ENCODE assay signal across 22 cellular contexts in the genomic region with DNA sequence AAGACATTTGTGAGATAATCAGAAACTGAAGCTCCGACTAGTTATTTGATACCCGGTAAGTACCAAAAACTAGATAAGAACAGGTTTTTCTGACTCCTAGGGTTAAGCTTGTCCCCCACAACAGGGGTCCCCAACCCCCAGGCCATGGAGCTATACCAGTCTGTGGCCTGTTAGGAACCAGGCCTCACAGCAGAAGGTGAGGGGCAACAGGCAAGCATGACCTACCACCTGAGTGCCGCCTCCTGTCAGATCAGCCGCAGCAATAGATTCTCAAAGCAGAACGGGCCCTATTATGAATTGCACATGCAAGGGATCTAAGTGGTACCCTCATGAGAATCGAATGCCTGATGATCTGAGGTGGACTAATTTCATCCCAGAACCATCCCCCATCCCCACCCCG. TPM values are rescaled to one million over a fixed set of nuclear protein-coding genes. Genes with fewer than 3 reads are reported as not detected.
DNase-seq lines count a peak whose midpoint lies in the region; ATAC-seq, FAIRE-seq and TF ChIP-seq lines count a peak whose summit lies in the region.
"Had no signal": no experiment of that assay in that cellular context is flagged by ENCODE, and none has a peak within 500 bp of the region (broad histone marks: within the 10 kb centered on the region; RNA-seq: fewer than 3 reads in every experiment).

No MANE protein-coding gene starts in this region.

- no peak for TF ChIP-seq CTCF in kidney (IDR thresholded peaks at IDR 0.05; ENCODE audit: borderline replicate concordance, extremely low read depth, insufficient read depth)
- no peak for TF ChIP-seq CTCF in neural cell (IDR thresholded peaks at IDR 0.05; ENCODE audit: poor library complexity, severe bottlenecking)
- TF ChIP-seq CTCF in upper lobe of right lung (IDR thresholded peaks at IDR 0.05), result no peak
- TF ChIP-seq CTCF in coronary artery (IDR thresholded peaks at IDR 0.05), result no peak
- no peak for TF ChIP-seq CTCF in foreskin fibroblast (IDR thresholded peaks at IDR 0.05; ENCODE audit: low read depth, low read length)

- H3K27me3 ChIP-seq in neural cell (ENCODE audit: insufficient read depth, low read depth, low read length) (no peaks in the 10 kb centered on the region), upper lobe of right lung (no peaks in the 10 kb centered on the region)

- no peak for ATAC-seq in upper lobe of right lung
- ATAC-seq: CD8-positive, alpha-beta T cell had no signal

- H3K27ac ChIP-seq in kidney (ENCODE audit: low read depth in 2 of 2, low read length in 2 of 2), result no peak overlapping the region
- H3K27ac ChIP-seq in neural cell (ENCODE audit: low read length), result peak overlapping the region; percentile 96
- H3K27ac ChIP-seq in upper lobe of right lung, result no peak overlapping the region
- no peak overlapping the region for H3K27ac ChIP-seq in coronary artery
- H3K27ac ChIP-seq: GM23248 had no signal

- H2AFZ ChIP-seq in neural cell (ENCODE audit: low read depth, low read length), result no peak overlapping the region
- H2AFZ ChIP-seq: GM23248 had no signal

- H3K4me2 ChIP-seq in neural cell (ENCODE audit: low read length), result no peak overlapping the region

- no peaks in the 10 kb centered on the region for H4K20me1 ChIP-seq in neural cell (ENCODE audit: insufficient read depth)

- no peaks in the 10 kb centered on the region for H3K36me3 ChIP-seq in kidney (ENCODE audit: control insufficient read depth in 1 of 2, insufficient read depth in 2 of 2, low read length in 2 of 2)
- H3K36me3 ChIP-seq in neural cell (ENCODE audit: insufficient read depth, low read length), result no peaks in the 10 kb centered on the region
- no peaks in the 10 kb centered on the region for H3K36me3 ChIP-seq in upper lobe of right lung

- TF ChIP-seq RAD21 in neural cell (conservative IDR thresholded peaks at IDR 0.05), result no peak

- TF ChIP-seq EP300 in neural cell (conservative IDR thresholded peaks at IDR 0.05; ENCODE audit: poor library complexity, severe bottlenecking), result no peak

- DNase-seq in kidney (peak; percentile 10), upper lobe of right lung (peak; percentile 25), SKM-1 (lab: John Stamatoyannopoulos, UW; ENCODE audit: unreplicated experiment) (no peak), coronary artery (ENCODE audit: low spot score) (no peak), foreskin fibroblast (no peak)
- DNase-seq: C1 segment of cervical spinal cord; Caco-2; CD4-positive, CD25-positive, alpha-beta regulatory T cell; CD8-positive, alpha-beta T cell; DMS153; DND-41; GM23248; H7; HCEC 1CT had no signal

- H3K9me2 ChIP-seq in neural cell (ENCODE audit: insufficient read depth, low read length), result no peaks in the 10 kb centered on the region

- H3K79me2 ChIP-seq in neural cell (replicated peaks; ENCODE audit: insufficient read depth, low read length), result no peaks in the 10 kb centered on the region

- no peak overlapping the region for H3K9ac ChIP-seq in kidney (ENCODE audit: low read length in 2 of 2)
- no peak overlapping the region for H3K9ac ChIP-seq in neural cell (ENCODE audit: low read length)
- H3K9ac ChIP-seq: GM23248 had no signal

- H3K9me3 ChIP-seq in kidney (ENCODE audit: control insufficient read depth in 1 of 2, low read length in 2 of 2) (no peaks in the 10 kb centered on the region), neural cell (ENCODE audit: low read length) (no peaks in the 10 kb centered on the region), upper lobe of right lung (no peaks in the 10 kb centered on the region)
- H3K9me3 ChIP-seq: Caco-2 had no signal

- FAIRE-seq in kidney (lab: Jason Lieb, UNC), result no peak
- FAIRE-seq: G401.6, GM12892, GM19239, H1 had no signal

- no peak overlapping the region for H3K4me3 ChIP-seq in kidney (ENCODE audit: low read length in 2 of 2)
- H3K4me3 ChIP-seq in neural cell (ENCODE audit: low read length), result no peak overlapping the region
- no peak overlapping the region for H3K4me3 ChIP-seq in upper lobe of right lung
- no peak overlapping the region for H3K4me3 ChIP-seq in coronary artery
- no peak overlapping the region for H3K4me3 ChIP-seq in foreskin fibroblast (ENCODE audit: low read depth in 1 of 2, low read length in 2 of 2)
- H3K4me3 ChIP-seq: GM23248 had no signal

- H3K4me1 ChIP-seq in kidney (ENCODE audit: control insufficient read depth in 1 of 2, insufficient read depth in 1 of 2, low read depth in 1 of 2, low read length in 2 of 2) (peaks cover 6 to 12% of the 10 kb centered on the region in 2 donors), upper lobe of right lung (no peaks in the 10 kb centered on the region)

- no peaks in the 10 kb centered on the region for H3F3A ChIP-seq in neural cell (ENCODE audit: insufficient read depth, low read length, poor library complexity, severe bottlenecking)

- intact Hi-C loops in kidney (cut with DNase I), result no loop called here
- intact Hi-C loops in upper lobe of right lung (cut with DNase I), result no loop called here

TF ChIP-seq in neural cell, 6 proteins besides CTCF, POLR2A, EP300 and RAD21:
- TF ChIP-seq POLR2AphosphoS5 (IDR thresholded peaks at IDR 0.05), result no peak
- TF ChIP-seq TAF1 (IDR thresholded peaks at IDR 0.05; ENCODE audit: low read depth), result no peak
- TF ChIP-seq MXI1 (conservative IDR thresholded peaks at IDR 0.05; ENCODE audit: poor library complexity, severe bottlenecking), result no peak
- TF ChIP-seq, protein P1, sequence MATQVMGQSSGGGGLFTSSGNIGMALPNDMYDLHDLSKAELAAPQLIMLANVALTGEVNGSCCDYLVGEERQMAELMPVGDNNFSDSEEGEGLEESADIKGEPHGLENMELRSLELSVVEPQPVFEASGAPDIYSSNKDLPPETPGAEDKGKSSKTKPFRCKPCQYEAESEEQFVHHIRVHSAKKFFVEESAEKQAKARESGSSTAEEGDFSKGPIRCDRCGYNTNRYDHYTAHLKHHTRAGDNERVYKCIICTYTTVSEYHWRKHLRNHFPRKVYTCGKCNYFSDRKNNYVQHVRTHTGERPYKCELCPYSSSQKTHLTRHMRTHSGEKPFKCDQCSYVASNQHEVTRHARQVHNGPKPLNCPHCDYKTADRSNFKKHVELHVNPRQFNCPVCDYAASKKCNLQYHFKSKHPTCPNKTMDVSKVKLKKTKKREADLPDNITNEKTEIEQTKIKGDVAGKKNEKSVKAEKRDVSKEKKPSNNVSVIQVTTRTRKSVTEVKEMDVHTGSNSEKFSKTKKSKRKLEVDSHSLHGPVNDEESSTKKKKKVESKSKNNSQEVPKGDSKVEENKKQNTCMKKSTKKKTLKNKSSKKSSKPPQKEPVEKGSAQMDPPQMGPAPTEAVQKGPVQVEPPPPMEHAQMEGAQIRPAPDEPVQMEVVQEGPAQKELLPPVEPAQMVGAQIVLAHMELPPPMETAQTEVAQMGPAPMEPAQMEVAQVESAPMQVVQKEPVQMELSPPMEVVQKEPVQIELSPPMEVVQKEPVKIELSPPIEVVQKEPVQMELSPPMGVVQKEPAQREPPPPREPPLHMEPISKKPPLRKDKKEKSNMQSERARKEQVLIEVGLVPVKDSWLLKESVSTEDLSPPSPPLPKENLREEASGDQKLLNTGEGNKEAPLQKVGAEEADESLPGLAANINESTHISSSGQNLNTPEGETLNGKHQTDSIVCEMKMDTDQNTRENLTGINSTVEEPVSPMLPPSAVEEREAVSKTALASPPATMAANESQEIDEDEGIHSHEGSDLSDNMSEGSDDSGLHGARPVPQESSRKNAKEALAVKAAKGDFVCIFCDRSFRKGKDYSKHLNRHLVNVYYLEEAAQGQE (IDR thresholded peaks at IDR 0.05; ENCODE audit: borderline replicate concordance), result no peak
- no peak for TF ChIP-seq SMC3 (conservative IDR thresholded peaks at IDR 0.05; ENCODE audit: poor library complexity)
- no peak for TF ChIP-seq EZH2 (IDR thresholded peaks at IDR 0.05; ENCODE audit: borderline replicate concordance, insufficient read depth, low read length, poor library complexity, severe bottlenecking)

RNA-seq across cellular contexts. Expression of a gene that starts 1.2 kb away (rescaled TPM):
- total RNA-seq in kidney (not detected), upper lobe of right lung (not detected)
- polyA plus RNA-seq in kidney (ENCODE audit: insufficient read depth, low read depth, low replicate concordance) (1.1 TPM), neural cell (not detected in 2 replicates)
- polyA minus RNA-seq in neural cell, result 0.24 TPM in 1 of 2 replicates, not detected in the other
- total RNA-seq: A172; A673; CD4-positive, CD25-positive, alpha-beta regulatory T cell; CD8-positive, alpha-beta T cell; GM23248; H1; H7 had no signal
- polyA plus RNA-seq: BJ; CD4-positive, CD25-positive, alpha-beta regulatory T cell; GM23248; H1 had no signal

RNA-seq across cellular contexts. Expression of a gene that starts 27.2 kb away (rescaled TPM):
- not detected for total RNA-seq in kidney
- polyA plus RNA-seq in kidney (ENCODE audit: insufficient read depth, low read depth, low replicate concordance), result not detected
- not detected in 2 replicates for polyA plus RNA-seq in neural cell
- polyA minus RNA-seq in neural cell, result not detected in 2 replicates
- total RNA-seq in upper lobe of right lung, result 147 TPM
- total RNA-seq: A172; A673; Caco-2; CD4-positive, CD25-positive, alpha-beta regulatory T cell; CD8-positive, alpha-beta T cell; GM23248 had no signal
- polyA plus RNA-seq: BJ; CD4-positive, CD25-positive, alpha-beta regulatory T cell; GM23248 had no signal

RNA-seq across cellular contexts. Expression of a gene that starts 58.0 kb away (rescaled TPM):
- 18.9 TPM for total RNA-seq in kidney
- 15.9 TPM for polyA plus RNA-seq in kidney (ENCODE audit: insufficient read depth, low read depth, low replicate concordance)
- polyA plus RNA-seq in neural cell, result 0.16 and 1.3 TPM in 2 replicates
- 2.5 and 2.7 TPM in 2 replicates for polyA minus RNA-seq in neural cell
- total RNA-seq in upper lobe of right lung, result 16.6 TPM

RNA-seq across cellular contexts. Expression of a gene that starts 59.4 kb away (rescaled TPM):
- total RNA-seq in kidney (not detected), upper lobe of right lung (not detected)
- polyA plus RNA-seq in kidney (ENCODE audit: insufficient read depth, low read depth, low replicate concordance) (not detected), neural cell (not detected in 2 replicates)
- not detected in 2 replicates for polyA minus RNA-seq in neural cell
- total RNA-seq: A172; A673; Caco-2; CD4-positive, CD25-positive, alpha-beta regulatory T cell; CD8-positive, alpha-beta T cell; GM23248; H1; H7 had no signal
- polyA plus RNA-seq: BJ; CD4-positive, CD25-positive, alpha-beta regulatory T cell; GM23248; H1 had no signal

Comparison
In these comparisons a context has a peak if more than half of its experiments do, and no peak if none do; other contexts are left out.
1. DNase-seq: peak in kidney (single experiment) and upper lobe of right lung (single experiment); none in SKM-1 (single experiment), coronary artery (single experiment) and foreskin fibroblast (0 of 2).
2. RNA of a gene that starts 27.2 kb away (total RNA-seq): 147 TPM in upper lobe of right lung (single experiment); not detected in kidney (single experiment); every median in the first group is over 100 times any median in the second.